In the genomic region with DNA sequence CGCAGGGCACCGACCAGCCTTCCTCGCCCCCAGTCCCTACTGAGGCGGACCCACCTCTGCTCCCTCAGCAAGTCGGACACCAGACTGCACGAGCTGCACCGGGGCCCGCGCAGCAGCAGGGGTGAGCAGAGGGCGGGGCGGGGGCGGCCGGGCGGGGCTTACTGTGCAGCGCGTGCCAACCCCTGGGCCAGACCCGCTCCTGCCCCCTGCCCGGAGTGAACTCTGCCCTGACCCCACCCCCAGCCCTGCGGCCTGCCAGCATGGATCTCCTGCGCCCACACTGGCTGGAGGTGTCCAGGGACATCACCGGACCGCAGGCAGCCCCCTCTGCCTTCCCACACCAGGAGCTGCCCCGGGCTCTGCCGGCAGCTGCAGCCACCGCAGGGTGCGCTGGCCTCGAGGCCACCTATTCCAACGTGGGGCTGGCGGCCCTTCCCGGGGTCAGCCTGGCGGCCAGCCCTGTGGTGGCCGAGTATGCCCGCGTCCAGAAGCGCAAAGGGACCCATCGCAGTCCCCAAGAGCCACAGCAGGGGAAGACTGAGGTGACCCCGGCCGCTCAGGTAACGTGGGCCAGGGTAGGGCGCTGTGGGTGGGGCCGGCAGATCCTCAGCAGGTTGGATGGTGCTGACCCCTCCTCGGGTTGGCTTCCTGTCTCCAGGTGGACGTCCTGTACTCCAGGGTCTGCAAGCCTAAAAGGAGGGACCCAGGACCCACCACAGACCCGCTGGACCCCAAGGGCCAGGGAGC, we compare ENCODE assay signal across 1 cellular context.
TF ChIP-seq lines count a peak whose summit lies in the region.

No MANE protein-coding gene starts in this region.

TF ChIP-seq in SK-N-SH, 30 proteins besides CTCF, POLR2A, EP300 and RAD21 (continued from another document):
- TF ChIP-seq FOXM1 (IDR thresholded peaks at IDR 0.05; ENCODE audit: low read depth) (no peak), FOSL2 (IDR thresholded peaks at IDR 0.05; ENCODE audit: borderline replicate concordance, low read depth) (no peak), JUND (IDR thresholded peaks at IDR 0.05) (no peak)
- TF ChIP-seq, protein P1, sequence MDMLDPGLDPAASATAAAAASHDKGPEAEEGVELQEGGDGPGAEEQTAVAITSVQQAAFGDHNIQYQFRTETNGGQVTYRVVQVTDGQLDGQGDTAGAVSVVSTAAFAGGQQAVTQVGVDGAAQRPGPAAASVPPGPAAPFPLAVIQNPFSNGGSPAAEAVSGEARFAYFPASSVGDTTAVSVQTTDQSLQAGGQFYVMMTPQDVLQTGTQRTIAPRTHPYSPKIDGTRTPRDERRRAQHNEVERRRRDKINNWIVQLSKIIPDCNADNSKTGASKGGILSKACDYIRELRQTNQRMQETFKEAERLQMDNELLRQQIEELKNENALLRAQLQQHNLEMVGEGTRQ (IDR thresholded peaks at IDR 0.05; ENCODE audit: borderline replicate concordance, low read depth, low read length), result no peak
